Comparison of ENCODE assay signal across 13 cellular contexts in the genomic region with DNA sequence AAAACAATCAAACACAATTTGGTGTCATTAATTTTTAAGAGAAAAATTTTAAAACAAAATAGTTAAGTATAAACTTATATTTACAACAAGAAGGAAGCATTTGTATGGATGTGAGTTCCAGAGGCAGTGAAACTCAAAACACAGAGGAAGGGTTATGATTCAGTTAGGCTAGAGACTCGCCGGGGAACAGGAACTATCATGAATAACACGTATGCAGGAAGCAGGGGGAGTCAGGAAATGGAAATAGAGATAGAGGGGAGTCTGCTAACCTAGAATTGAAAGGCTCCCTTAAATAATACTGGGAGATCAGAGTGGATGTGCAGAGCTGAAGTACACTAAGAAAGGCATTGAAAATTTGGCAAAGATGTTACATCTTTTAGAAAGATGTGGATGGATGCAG. TPM values are rescaled to one million over a fixed set of nuclear protein-coding genes. Genes with fewer than 3 reads are reported as not detected.
DNase-seq lines count a peak whose midpoint lies in the region; ATAC-seq and TF ChIP-seq lines count a peak whose summit lies in the region.
"Had no signal": no experiment of that assay in that cellular context is flagged by ENCODE, and none has a peak within 500 bp of the region (broad histone marks: within the 10 kb centered on the region; RNA-seq: fewer than 3 reads in every experiment).

No MANE protein-coding gene starts in this region.

- peaks cover 4% of the 10 kb centered on the region for H3K4me1 ChIP-seq in CD4-positive, CD25-positive, alpha-beta regulatory T cell (ENCODE audit: control insufficient read depth, insufficient read depth, low read length, poor library complexity, severe bottlenecking)
- H3K4me1 ChIP-seq: vagina had no signal

- intact Hi-C loops in activated B cell treated with CpG ODN at 0.5 μM for 24 hours (cut with micrococcal nuclease), result loop anchor here (1.0 to 5.0 kb wide), 4 partner anchors 13 to 63 kb away; a partner anchor contains a TSS

- peaks cover 0 to 28% (median 20%) of the 10 kb centered on the region in 4 donors for H3K4me1 Mint-ChIP-seq in CD4-positive, CD25-positive, alpha-beta regulatory T cell
- H3K4me1 Mint-ChIP-seq in activated B cell treated with CpG ODN at 0.5 μM for 24 hours, result peaks cover 79% of the 10 kb centered on the region
- no peaks in the 10 kb centered on the region for H3K4me1 Mint-ChIP-seq in mesothelial cell of epicardium
- no peaks in the 10 kb centered on the region for H3K4me1 Mint-ChIP-seq in HFFc6 (ENCODE audit: low read depth)

- no peaks in the 10 kb centered on the region for H3K27me3 Mint-ChIP-seq in CD4-positive, CD25-positive, alpha-beta regulatory T cell
- H3K27me3 Mint-ChIP-seq in activated B cell treated with CpG ODN at 0.5 μM for 24 hours, result no peaks in the 10 kb centered on the region
- H3K27me3 Mint-ChIP-seq in mesothelial cell of epicardium (ENCODE audit: low read depth), result no peaks in the 10 kb centered on the region
- H3K27me3 Mint-ChIP-seq in HFFc6 (ENCODE audit: insufficient read depth), result peaks cover 11% of the 10 kb centered on the region

- no peaks in the 10 kb centered on the region for H3K36me3 ChIP-seq in CD4-positive, CD25-positive, alpha-beta regulatory T cell (ENCODE audit: control insufficient read depth, insufficient read depth, low read length)
- H3K36me3 ChIP-seq: vagina had no signal

- peak overlapping the region; percentile 29 to 72 (median 70) for H3K27ac Mint-ChIP-seq in CD4-positive, CD25-positive, alpha-beta regulatory T cell
- H3K27ac Mint-ChIP-seq in activated B cell treated with CpG ODN at 0.5 μM for 24 hours (peak overlapping the region; percentile 93), mesothelial cell of epicardium (peak overlapping the region; percentile 3), HFFc6 (no peak overlapping the region)

- no peaks in the 10 kb centered on the region for H3K36me3 Mint-ChIP-seq in CD4-positive, CD25-positive, alpha-beta regulatory T cell
- H3K36me3 Mint-ChIP-seq in activated B cell treated with CpG ODN at 0.5 μM for 24 hours (ENCODE audit: low read depth), result peaks cover 16% of the 10 kb centered on the region
- no peaks in the 10 kb centered on the region for H3K36me3 Mint-ChIP-seq in mesothelial cell of epicardium
- no peaks in the 10 kb centered on the region for H3K36me3 Mint-ChIP-seq in HFFc6 (ENCODE audit: low read depth)

- H3K9me3 Mint-ChIP-seq in CD4-positive, CD25-positive, alpha-beta regulatory T cell, result peaks cover 0 to 5% (median 0%) of the 10 kb centered on the region in 7 donors
- H3K9me3 Mint-ChIP-seq in activated B cell treated with CpG ODN at 0.5 μM for 24 hours (peaks cover 4% of the 10 kb centered on the region), mesothelial cell of epicardium (peaks cover 8% of the 10 kb centered on the region), HFFc6 (peaks cover 3% of the 10 kb centered on the region; the same call in 1 of the 2 replicates)

- H3K4me3 Mint-ChIP-seq in CD4-positive, CD25-positive, alpha-beta regulatory T cell, result peak overlapping the region in 3 of 4 donors; percentile 8 to 59 (median 42)
- H3K4me3 Mint-ChIP-seq in activated B cell treated with CpG ODN at 0.5 μM for 24 hours, result peak overlapping the region; percentile 74
- no peak overlapping the region for H3K4me3 Mint-ChIP-seq in mesothelial cell of epicardium
- H3K4me3 Mint-ChIP-seq in HFFc6, result no peak overlapping the region

- no peak for ATAC-seq in CD4-positive, CD25-positive, alpha-beta regulatory T cell (ENCODE audit: low read depth in 2 of 2)
- ATAC-seq in GM19351 (IDR thresholded peaks at IDR 0.05; ENCODE audit: unreplicated experiment), result peak; percentile 21
- ATAC-seq in activated B cell treated with CpG ODN at 0.5 μM for 24 hours (ENCODE audit: low read depth), result peak; percentile 57

- POLR2A ChIA-PET in activated B cell treated with CpG ODN at 0.5 μM for 24 hours (lab: Charles Lee), result interaction anchor here (1.0 to 12.1 kb wide), 20 partner anchors 9 to 165 kb away, joined by 3 to 312 read pairs (median 7); a partner anchor contains a TSS

- CTCF ChIA-PET in activated B cell treated with CpG ODN at 0.5 μM for 24 hours (lab: Charles Lee), result interaction anchor here (1.3 kb wide), 1 partner anchor 18 kb away, joined by 4 read pairs; no protein-coding TSS in a partner anchor

- H3K27me3 ChIP-seq in CD4-positive, CD25-positive, alpha-beta regulatory T cell (ENCODE audit: control insufficient read depth, insufficient read depth, low read length), result no peaks in the 10 kb centered on the region
- H3K27me3 ChIP-seq: vagina had no signal

- peak in 1 of 3 donors; percentile 50 for DNase-seq in CD4-positive, CD25-positive, alpha-beta regulatory T cell
- DNase-seq in activated B cell treated with CpG ODN at 0.5 μM for 24 hours (no peak), mesothelial cell of epicardium (ENCODE audit: low spot score in 2 of 2, unreplicated experiment in 2 of 2) (no peak), C1 segment of cervical spinal cord (lab: John Stamatoyannopoulos, UW) (no peak), iPS-NIHi7 (ENCODE audit: extremely low spot score) (no peak), D341Med (ENCODE audit: low spot score) (no peak), HFFc6 (no peak)
- DNase-seq: COR-L47, hippocampal formation, NCI-H446 treated with DMSO at 0.1 percent for 48 hours had no signal

- TF ChIP-seq CTCF in activated B cell treated with CpG ODN at 0.5 μM for 24 hours (IDR thresholded peaks at IDR 0.05) (no peak), mesothelial cell of epicardium (IDR thresholded peaks at IDR 0.05; ENCODE audit: unreplicated experiment) (no peak), HFFc6 (IDR thresholded peaks at IDR 0.05) (no peak)

- no peaks in the 10 kb centered on the region for H3K9me3 ChIP-seq in CD4-positive, CD25-positive, alpha-beta regulatory T cell (ENCODE audit: control insufficient read depth in 2 of 2, low read length in 2 of 2)
- H3K9me3 ChIP-seq: vagina had no signal

- peak overlapping the region; percentile 48 for H3K4me3 ChIP-seq in CD4-positive, CD25-positive, alpha-beta regulatory T cell (ENCODE audit: low read depth, low read length)
- H3K4me3 ChIP-seq: vagina had no signal

- peak overlapping the region; percentile 60 for H3K27ac ChIP-seq in CD4-positive, CD25-positive, alpha-beta regulatory T cell (ENCODE audit: insufficient read depth, low read length, poor library complexity, severe bottlenecking)
- H3K27ac ChIP-seq: vagina had no signal

RNA-seq across cellular contexts. Expression of a gene that starts 14.2 kb away (rescaled TPM):
- 186 TPM for total RNA-seq in CD4-positive, CD25-positive, alpha-beta regulatory T cell
- 100 to 1,000 TPM in 3 of 4 donors, 10 to 100 TPM in 1; 95.6 to 306 (median 262) TPM for polyA plus RNA-seq in CD4-positive, CD25-positive, alpha-beta regulatory T cell
- total RNA-seq in activated B cell treated with CpG ODN at 0.5 μM for 24 hours (621 and 630 TPM in 2 replicates), mesothelial cell of epicardium (4.5 to 5.4 TPM (median 5.3 TPM) in 3 replicates)
- not detected for total RNA-seq in HFFc6 (2021; fragmentation: NEBNext Ultra II Directional; extraction: Animal tissue kit (Norgen Biotek cat#: 25700))

RNA-seq across cellular contexts. Expression of a gene that starts 33.3 kb away (rescaled TPM):
- total RNA-seq in CD4-positive, CD25-positive, alpha-beta regulatory T cell, result 20.3 TPM
- 10 to 100 TPM in 3 of 4 donors, 1 to 10 TPM in 1; 4.2 to 86.7 (median 21.8) TPM for polyA plus RNA-seq in CD4-positive, CD25-positive, alpha-beta regulatory T cell
- total RNA-seq in activated B cell treated with CpG ODN at 0.5 μM for 24 hours (628 and 664 TPM in 2 replicates), mesothelial cell of epicardium (not detected in 3 replicates)
- not detected for total RNA-seq in HFFc6 (2021; fragmentation: NEBNext Ultra II Directional; extraction: Animal tissue kit (Norgen Biotek cat#: 25700))
- total RNA-seq: astrocyte had no signal

Comparison
In these comparisons a context has a peak if more than half of its experiments do, and no peak if none do; other contexts are left out.
1. ATAC-seq: peak in GM19351 (single experiment) and activated B cell treated with CpG ODN at 0.5 μM for 24 hours (single experiment); none in CD4-positive, CD25-positive, alpha-beta regulatory T cell (0 of 2).
2. H3K4me3 Mint-ChIP-seq: peak in CD4-positive, CD25-positive, alpha-beta regulatory T cell (3 of 4) and activated B cell treated with CpG ODN at 0.5 μM for 24 hours (single experiment); none in mesothelial cell of epicardium (single experiment) and HFFc6 (single experiment).
3. RNA of a gene that starts 14.2 kb away (total RNA-seq): 621 to 630 TPM in activated B cell treated with CpG ODN at 0.5 μM for 24 hours and 186 TPM in CD4-positive, CD25-positive, alpha-beta regulatory T cell (single experiment); 4.5 to 5.4 TPM in mesothelial cell of epicardium and not detected in HFFc6; every median in the first group is over 10 times any median in the second.
4. RNA of a gene that starts 33.3 kb away (total RNA-seq): 628 to 664 TPM in activated B cell treated with CpG ODN at 0.5 μM for 24 hours; 20.3 TPM in CD4-positive, CD25-positive, alpha-beta regulatory T cell (single experiment), not detected in mesothelial cell of epicardium and not detected in HFFc6; every median in the first group is over 10 times any median in the second.